ENCODE assay signal across 1 cellular context in the genomic region with DNA sequence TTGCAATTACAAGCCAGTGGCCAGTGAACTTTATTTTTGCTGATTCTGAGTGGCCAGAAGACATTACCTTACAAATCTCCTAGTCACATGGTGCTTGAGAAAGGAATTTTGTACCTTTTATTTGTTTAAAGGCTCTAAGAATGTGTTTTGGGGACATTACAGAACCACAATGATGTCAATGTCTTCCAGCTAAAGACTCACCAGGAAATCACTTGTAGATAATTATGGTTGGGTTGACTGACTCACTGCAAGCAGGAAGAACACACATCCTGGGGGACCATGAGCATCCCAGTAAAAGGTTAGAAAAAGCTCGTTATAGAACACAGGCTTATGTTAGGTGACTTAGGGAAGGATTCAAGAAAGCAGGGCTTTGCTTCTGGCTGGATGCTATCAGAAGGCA.
TF ChIP-seq lines count a peak whose summit lies in the region.

No MANE protein-coding gene starts in this region.

TF ChIP-seq in IMR-90, 13 proteins besides CTCF, POLR2A, EP300 and RAD21 (continued from another document):
- TF ChIP-seq, protein P1, sequence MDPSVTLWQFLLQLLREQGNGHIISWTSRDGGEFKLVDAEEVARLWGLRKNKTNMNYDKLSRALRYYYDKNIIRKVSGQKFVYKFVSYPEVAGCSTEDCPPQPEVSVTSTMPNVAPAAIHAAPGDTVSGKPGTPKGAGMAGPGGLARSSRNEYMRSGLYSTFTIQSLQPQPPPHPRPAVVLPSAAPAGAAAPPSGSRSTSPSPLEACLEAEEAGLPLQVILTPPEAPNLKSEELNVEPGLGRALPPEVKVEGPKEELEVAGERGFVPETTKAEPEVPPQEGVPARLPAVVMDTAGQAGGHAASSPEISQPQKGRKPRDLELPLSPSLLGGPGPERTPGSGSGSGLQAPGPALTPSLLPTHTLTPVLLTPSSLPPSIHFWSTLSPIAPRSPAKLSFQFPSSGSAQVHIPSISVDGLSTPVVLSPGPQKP (IDR thresholded peaks at IDR 0.05; ENCODE audit: borderline replicate concordance, low read depth, low read length): no peak
- TF ChIP-seq BHLHE40 (IDR thresholded peaks at IDR 0.05; ENCODE audit: low read depth, low read length) (no peak), CHD1 (IDR thresholded peaks at IDR 0.05; ENCODE audit: low read depth, low read length) (no peak)
